In the genomic region with DNA sequence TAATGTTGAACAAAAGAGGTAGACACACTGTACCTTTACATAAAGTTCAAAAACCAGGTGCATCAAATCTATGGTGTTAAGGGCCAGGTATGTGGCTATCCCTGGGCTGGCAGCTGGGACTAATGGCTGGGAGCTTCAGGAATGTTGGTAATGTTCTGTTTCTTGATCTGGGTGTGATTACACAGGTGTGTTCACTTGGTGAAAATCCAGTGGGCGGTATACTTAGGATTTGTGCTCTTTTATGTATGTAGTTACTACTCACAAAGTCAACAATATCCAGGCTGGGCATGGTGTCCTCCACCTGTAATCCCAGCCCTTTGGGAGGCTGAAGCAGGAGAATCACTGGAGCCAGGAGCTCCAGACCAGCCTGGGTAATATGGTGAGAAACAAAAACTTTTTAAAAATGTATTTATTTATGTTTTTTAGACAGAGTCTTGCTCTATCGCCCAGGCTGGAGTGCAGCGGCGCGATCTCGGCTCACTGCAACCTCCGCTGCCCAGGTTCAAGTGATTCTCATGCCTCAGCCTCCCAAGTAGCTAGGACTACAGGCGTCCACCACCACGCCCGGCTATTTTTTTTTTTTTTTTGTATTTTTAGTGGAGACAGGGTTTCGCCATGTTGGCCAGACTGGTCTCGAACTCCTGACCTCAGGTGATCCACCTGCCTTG, we compare ENCODE assay signal across 7 cellular contexts. TPM values are rescaled to one million over a fixed set of nuclear protein-coding genes. Genes with fewer than 3 reads are reported as not detected.
DNase-seq lines count a peak whose midpoint lies in the region; FAIRE-seq and TF ChIP-seq lines count a peak whose summit lies in the region.
"Not testable (repeated sequence)": the region's sequence is repeated elsewhere in the genome, so short reads cannot be mapped to it uniquely, and the experiment has no call there.

No MANE protein-coding gene starts in this region.

- H4K91ac ChIP-seq in trophoblast cell (ENCODE audit: low read depth, low read length): not testable (repeated sequence)

- H2BK120ac ChIP-seq in trophoblast cell (ENCODE audit: insufficient read depth, low read length, poor library complexity): not testable (repeated sequence)

- H3K14ac ChIP-seq in trophoblast cell (ENCODE audit: low read length): not testable (repeated sequence)

- DNase-seq in DMS53 (lab: John Stamatoyannopoulos, UW) (peak; percentile 52), NCI-H69 (lab: John Stamatoyannopoulos, UW) (peak; percentile 6), SW480 (ENCODE audit: low spot score) (peak; percentile 44), bronchial epithelial cell (ENCODE audit: low read depth) (peak; percentile 28), mesenteric fat pad (ENCODE audit: low spot score) (peak; percentile 62), trophoblast cell (peak; percentile 32 to 74), spleen (peak; percentile 2)

- H3K9ac ChIP-seq in trophoblast cell (ENCODE audit: low read length): not testable (repeated sequence)

- H3K79me2 ChIP-seq in trophoblast cell (ENCODE audit: control insufficient read depth, insufficient read depth, low read length, poor library complexity): not testable (repeated sequence)

- not testable (repeated sequence) for FAIRE-seq in bronchial epithelial cell (lab: Jason Lieb, UNC)

- H4K12ac ChIP-seq in trophoblast cell (ENCODE audit: low read depth, low read length): not testable (repeated sequence)

- H3K4me2 ChIP-seq in trophoblast cell (ENCODE audit: low read length): not testable (repeated sequence)

- not testable (repeated sequence) for H2BK5ac ChIP-seq in trophoblast cell (ENCODE audit: low read depth, low read length, poor library complexity)

- H3K9me3 ChIP-seq in trophoblast cell (ENCODE audit: insufficient read depth, low read depth, low read length); spleen: not testable (repeated sequence)

- not testable (repeated sequence) for H3K18ac ChIP-seq in trophoblast cell (ENCODE audit: low read length)

- not testable (repeated sequence) for H4K8ac ChIP-seq in trophoblast cell (ENCODE audit: low read depth, low read length)

- H3K23ac ChIP-seq in trophoblast cell (ENCODE audit: low read length): not testable (repeated sequence)

- H3K36me3 ChIP-seq in bronchial epithelial cell (ENCODE audit: control insufficient read depth, insufficient read depth, low read length); trophoblast cell (ENCODE audit: control insufficient read depth in 1 of 2, insufficient read depth in 2 of 2, low read length in 2 of 2); spleen: not testable (repeated sequence)

- H3K4me3 ChIP-seq in bronchial epithelial cell (ENCODE audit: low read depth, low read length); trophoblast cell (ENCODE audit: low read depth, low read length); spleen: not testable (repeated sequence)

- WGBS in trophoblast cell (ENCODE audit: extremely low coverage, insufficient coverage, insufficient read length): no CpG with 5 or more reads among the region's 12 CpGs
- 94 to 96% (median 95%) methylated on average over 12 of the region's 12 CpGs for WGBS in spleen, 5 donors

- intact Hi-C loops in spleen (cut with DNase I; ENCODE audit: low total_unique reads): not testable (repeated sequence)

- H2AFZ ChIP-seq in trophoblast cell (ENCODE audit: insufficient read depth, low read length, poor library complexity): not testable (repeated sequence)

- not testable (repeated sequence) for TF ChIP-seq CTCF in bronchial epithelial cell (IDR thresholded peaks at IDR 0.05; ENCODE audit: insufficient read depth, low read length, severe bottlenecking); spleen (IDR thresholded peaks at IDR 0.05 in 8 of 11, conservative IDR thresholded peaks at IDR 0.05 in 3 of 11)

- H3K27ac ChIP-seq in trophoblast cell (ENCODE audit: low read depth, low read length); spleen: not testable (repeated sequence)

- not testable (repeated sequence) for H3K4ac ChIP-seq in trophoblast cell (ENCODE audit: low read depth, low read length)

- H2BK12ac ChIP-seq in trophoblast cell (ENCODE audit: low read length): not testable (repeated sequence)

- H3K27me3 ChIP-seq in bronchial epithelial cell (ENCODE audit: control insufficient read depth, insufficient read depth, low read length); trophoblast cell (ENCODE audit: insufficient read depth, low read length); spleen (replicated peaks in 1 of 7): not testable (repeated sequence)

- H3K79me1 ChIP-seq in trophoblast cell (ENCODE audit: low read length): not testable (repeated sequence)

- H3K4me1 ChIP-seq in trophoblast cell (ENCODE audit: control insufficient read depth in 1 of 2, insufficient read depth in 2 of 2, low read length in 2 of 2); spleen: not testable (repeated sequence)

- TF ChIP-seq POLR2A in spleen (IDR thresholded peaks at IDR 0.05): not testable (repeated sequence)

- not testable (repeated sequence) for H2AK5ac ChIP-seq in trophoblast cell (ENCODE audit: low read length)

RNA-seq across cellular contexts. Expression of a gene that starts 22.1 kb away (rescaled TPM):
- total RNA-seq in bronchial epithelial cell (31.6 and 32.5 TPM in 2 replicates), mesenteric fat pad (22.0 TPM), spleen (10 to 100 TPM; 12.9 to 17.2 (median 15.0) TPM)
- 19.5 and 19.6 TPM in 2 replicates for polyA plus RNA-seq in trophoblast cell (2013)
- 1 to 10 TPM; 4.8 to 8.3 (median 7.7) TPM for polyA plus RNA-seq in spleen

RNA-seq across cellular contexts. Expression of a gene that starts 49.9 kb away (rescaled TPM):
- total RNA-seq in bronchial epithelial cell: 22.5 and 24.2 TPM in 2 replicates
- total RNA-seq in mesenteric fat pad: 26.4 TPM
- polyA plus RNA-seq in trophoblast cell (2013): 18.1 and 18.4 TPM in 2 replicates
- total RNA-seq in spleen: 10 to 100 TPM; 16.1 to 29.8 (median 25.6) TPM
- 10 to 100 TPM; 11.4 to 16.0 (median 13.4) TPM for polyA plus RNA-seq in spleen

Comparison
In these comparisons a context has a peak if more than half of its experiments do, and no peak if none do; other contexts are left out.
1. DNase-seq: peak in every context shown above with its lines; median percentile 62 in mesenteric fat pad; 53 in trophoblast cell; 52 in DMS53; 44 in SW480; 28 in bronchial epithelial cell; 6 in NCI-H69; 2 in spleen.